In the genomic region with DNA sequence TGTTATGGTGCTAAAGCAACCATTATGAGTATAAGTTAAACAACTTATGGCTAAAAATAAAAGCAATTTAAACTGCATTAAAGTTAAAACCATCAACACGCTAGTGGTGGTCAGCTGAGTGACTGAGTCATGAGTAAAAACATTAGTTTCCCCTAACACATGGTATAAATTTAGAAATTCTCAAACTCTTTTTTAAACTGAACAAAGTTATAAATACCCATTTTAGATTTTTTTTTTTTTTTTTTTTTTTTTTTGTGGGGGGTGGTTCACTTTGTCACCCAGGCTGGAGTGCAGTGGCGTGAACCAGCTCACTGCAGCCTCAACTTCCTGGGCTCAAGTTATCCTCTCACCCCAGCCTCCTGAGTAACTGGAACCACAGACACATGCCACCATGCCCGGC, we compare ENCODE assay signal across 28 cellular contexts.
"Had no signal": no experiment of that assay in that cellular context is flagged by ENCODE, and none has a peak within 500 bp of the region (broad histone marks: within the 10 kb centered on the region; RNA-seq: fewer than 3 reads in every experiment).

No MANE protein-coding gene starts in this region.

- H3K4me3 ChIP-seq: K562 had no signal

- FAIRE-seq: HTR-8/SVneo, K562 had no signal

- H3K27ac ChIP-seq: HL-60, KMS-11, RWPE1 had no signal

- H3K4me2 ChIP-seq: KMS-11, SK-N-SH had no signal

- DNase-seq: Kasumi-1; MM.1S; NCI-H1048; NCI-H1105 treated with DMSO at 0.1 percent for 48 hours; NCI-H1417 treated with DMSO at 0.1 percent for 48 hours; NCI-H146; NCI-H1694 treated with DMSO at 0.1 percent for 48 hours; NCI-H1930; NCI-H2081 treated with DMSO at 0.1 percent for 48 hours; NCI-H2171; NCI-H226; NCI-H446; NCI-H510A; NCI-H524 treated with DMSO at 0.1 percent for 48 hours; NCI-H69; NCI-H774; NK-92 treated with Interleukin-12 subunit alpha and Interleukin-12 subunit beta, amount 100 ng/mL, for 24 hours; PC-3; SHP77; SK-N-SH; SW 1271; T-cell had no signal

- H3K9me3 ChIP-seq: SK-N-SH had no signal

- H3K9ac ChIP-seq: KMS-11, SK-N-SH had no signal

- ATAC-seq: K562, Panc1, PC-3, T-cell had no signal
